ENCODE assay signal across 26 cellular contexts in genomic region chr3:158717576-158717975, GRCh38. TPM values are rescaled to one million over a fixed set of nuclear protein-coding genes. Genes with fewer than 3 reads are reported as not detected.
DNase-seq lines count a peak whose midpoint lies in the region; ATAC-seq, FAIRE-seq and TF ChIP-seq lines count a peak whose summit lies in the region.
"Had no signal": no experiment of that assay in that cellular context is flagged by ENCODE, and none has a peak within 500 bp of the region (broad histone marks: within the 10 kb centered on the region; RNA-seq: fewer than 3 reads in every experiment).

No MANE protein-coding gene starts in this region.

- H3K4me3 ChIP-seq in mammary epithelial cell (replicated peaks in 1 of 3; ENCODE audit: insufficient read depth in 1 of 3, low read depth in 2 of 3, low read length in 3 of 3) (no peak overlapping the region), K562 (no peak overlapping the region), muscle layer of duodenum (ENCODE audit: low read depth in 1 of 2, low read length in 2 of 2) (no peak overlapping the region), vagina (no peak overlapping the region), esophagus squamous epithelium (no peak overlapping the region), HAP-1 (no peak overlapping the region)
- H3K4me3 ChIP-seq: left lung, testis had no signal

- TF ChIP-seq CTCF in MCF 10A (IDR thresholded peaks at IDR 0.05; ENCODE audit: unreplicated experiment) (no peak), mammary epithelial cell (conservative IDR thresholded peaks at IDR 0.05 in 1 of 2, IDR thresholded peaks at IDR 0.05 in 1 of 2; ENCODE audit: extremely low read depth in 1 of 2, insufficient read depth in 1 of 2, low read depth in 1 of 2, low read length in 2 of 2) (no peak), K562 (IDR thresholded peaks at IDR 0.05 in 2 of 3, conservative IDR thresholded peaks at IDR 0.05 in 1 of 3; ENCODE audit: insufficient read depth in 2 of 3, low read depth in 1 of 3, low read length in 3 of 3) (no peak), vagina (IDR thresholded peaks at IDR 0.05) (no peak), esophagus squamous epithelium (IDR thresholded peaks at IDR 0.05) (no peak)

- H3K9ac ChIP-seq in mammary epithelial cell (ENCODE audit: insufficient read depth, low read length) = no peak overlapping the region
- H3K9ac ChIP-seq in K562 (ENCODE audit: insufficient read depth in 1 of 2, low read depth in 2 of 2, low read length in 2 of 2) = 0 out of 4 replicates have a peak overlapping the region, but pooled peaks of 1 of the 2 experiments have one; percentile 11

- POLR2A ChIA-PET in MCF 10A (lab: Yijun Ruan, JAX) = no interaction called here
- POLR2A ChIA-PET in K562 (lab: Yijun Ruan, JAX) = interaction anchor here (0.6 kb wide), 1 partner anchor 132 kb away, joined by 3 read pairs; no protein-coding TSS in a partner anchor

- TF ChIP-seq POLR2A in K562 (conservative IDR thresholded peaks at IDR 0.05) (no peak), vagina (IDR thresholded peaks at IDR 0.05) (no peak), esophagus squamous epithelium (IDR thresholded peaks at IDR 0.05) (no peak)

- in situ Hi-C loops in mammary epithelial cell (cut with MboI; ENCODE audit: low sequenced_read_pairs in 2 of 2) = no loop called here
- in situ Hi-C loops in K562 (cut with MboI) = no loop called here
- in situ Hi-C loops in HAP-1 (cut with MboI; ENCODE audit: low sequenced_read_pairs) = no loop called here

- H3K27me3 ChIP-seq in mammary epithelial cell (ENCODE audit: insufficient read depth, low read length) = no peaks in the 10 kb centered on the region
- H3K27me3 ChIP-seq in K562 (ENCODE audit: control insufficient read depth in 2 of 2, insufficient read depth in 2 of 2, low read length in 2 of 2) = no peaks in the 10 kb centered on the region
- no peaks in the 10 kb centered on the region for H3K27me3 ChIP-seq in muscle layer of duodenum (ENCODE audit: low read depth, low read length)
- no peaks in the 10 kb centered on the region for H3K27me3 ChIP-seq in vagina
- no peaks in the 10 kb centered on the region for H3K27me3 ChIP-seq in esophagus squamous epithelium
- H3K27me3 ChIP-seq in HAP-1 (ENCODE audit: low read depth) = no peaks in the 10 kb centered on the region
- H3K27me3 ChIP-seq: foreskin keratinocyte, left lung, testis had no signal

- peaks cover 22% of the 10 kb centered on the region for H3K4me1 Mint-ChIP-seq in MCF 10A (ENCODE audit: insufficient read depth, unreplicated experiment)

- TF ChIP-seq RAD21 in K562 (CRISPR knock-in tag; conservative IDR thresholded peaks at IDR 0.05 in 1 of 2, IDR thresholded peaks at IDR 0.05 in 1 of 2) = no peak

- H3K36me3 Mint-ChIP-seq in MCF 10A (ENCODE audit: insufficient read depth, unreplicated experiment) = no peaks in the 10 kb centered on the region

- H3K4me3 Mint-ChIP-seq in MCF 10A (ENCODE audit: unreplicated experiment) = no peak overlapping the region
- H3K4me3 Mint-ChIP-seq: activated naive CD4-positive, alpha-beta T cell treated with anti-CD3 and anti-CD28 coated beads for 36 hours; activated T-cell treated with anti-CD3 and anti-CD28 coated beads, Interleukin-2, amount 50 U/mL, for 24 hours; immature natural killer cell; stimulated activated naive B cell treated with anti-CD40 and anti-IgM and Interleukin-4, amounts not matched to agents 10 μg/mL and 1 μg/mL and 100 μg/mL, for 72 hours; T-cell had no signal

- peaks cover 18% of the 10 kb centered on the region for H3K4me1 ChIP-seq in mammary epithelial cell (ENCODE audit: insufficient read depth, low read length)
- H3K4me1 ChIP-seq in K562 (replicated peaks in 1 of 2; ENCODE audit: control insufficient read depth in 2 of 2, insufficient read depth in 2 of 2, low read length in 2 of 2) = peaks cover 16 to 23% of the 10 kb centered on the region in 2 experiments; a peak in 4 of 5 replicates
- H3K4me1 ChIP-seq in muscle layer of duodenum (ENCODE audit: control insufficient read depth in 1 of 2, insufficient read depth in 2 of 2, low read length in 2 of 2) = peaks cover 0 to 11% of the 10 kb centered on the region in 2 donors
- peaks cover 40% of the 10 kb centered on the region for H3K4me1 ChIP-seq in vagina
- H3K4me1 ChIP-seq in esophagus squamous epithelium = peaks cover 0 to 25% (median 12%) of the 10 kb centered on the region in 3 donors
- peaks cover 12% of the 10 kb centered on the region for H3K4me1 ChIP-seq in HAP-1
- H3K4me1 ChIP-seq: testis had no signal

- H3K27ac ChIP-seq in mammary epithelial cell (ENCODE audit: insufficient read depth, low read depth, low read length) (no peak overlapping the region), K562 (ENCODE audit: extremely low read depth, low read depth, low read length) (peak overlapping the region; percentile 26; the same call in 2 of the 3 replicates), muscle layer of duodenum (ENCODE audit: low read length) (peak overlapping the region; percentile 36), vagina (peak overlapping the region; percentile 83), esophagus squamous epithelium (no peak overlapping the region)
- H3K27ac ChIP-seq: 22Rv1, foreskin keratinocyte, left lung, testis had no signal

- H3K9me1 ChIP-seq in K562 (ENCODE audit: control insufficient read depth, insufficient read depth, low read length) = no peaks in the 10 kb centered on the region

- WGBS in mammary epithelial cell (ENCODE audit: low coverage, missing lambda C conversion rate) = 100% methylated on average over 2 of the region's 2 CpGs
- WGBS in K562 (ENCODE audit: insufficient coverage, low coverage, missing lambda C conversion rate) = 94% methylated on average over 2 of the region's 2 CpGs
- 83 to 100% methylated on average over 2 of the region's 2 CpGs for WGBS in esophagus squamous epithelium, 2 donors

- H4K20me1 ChIP-seq in mammary epithelial cell (ENCODE audit: insufficient read depth, low read length) (no peaks in the 10 kb centered on the region), K562 (replicated peaks; ENCODE audit: control insufficient read depth, insufficient read depth, low read length) (no peaks in the 10 kb centered on the region)

- no peaks in the 10 kb centered on the region for H3K79me2 ChIP-seq in mammary epithelial cell (ENCODE audit: insufficient read depth, low read length)
- no peaks in the 10 kb centered on the region; the same call in 2 of the 3 replicates for H3K79me2 ChIP-seq in K562 (ENCODE audit: control insufficient read depth, insufficient read depth, low read length)

- no peak for FAIRE-seq in K562 (lab: Jason Lieb, UNC)
- FAIRE-seq: small intestine had no signal

- BruUV-seq in MCF 10A (replicated peaks; lab: Mats Ljungman, UMichigan) (no TSS peak), mammary epithelial cell (replicated peaks; lab: Mats Ljungman, UMichigan) (no TSS peak), K562 (replicated peaks; lab: Mats Ljungman, UMichigan) (no TSS peak)

- ATAC-seq in K562 (peak; percentile 15; the same call in 1 of the 3 replicates), GM21619 (IDR thresholded peaks at IDR 0.05; ENCODE audit: unreplicated experiment) (no peak)
- ATAC-seq: stimulated activated naive B cell treated with anti-CD40 and anti-IgM and Interleukin-4, amounts not matched to agents 10 μg/mL and 1 μg/mL and 100 μg/mL, for 72 hours; T-cell had no signal

- dilution Hi-C loops in mammary epithelial cell (cut with HindIII; ENCODE audit: low sequenced_read_pairs) = no loop called here

- H2AFZ ChIP-seq in mammary epithelial cell (ENCODE audit: low read depth, low read length) (no peak overlapping the region), K562 (ENCODE audit: low read depth, low read length) (no peak overlapping the region)

- no peak overlapping the region for H3K4me2 ChIP-seq in mammary epithelial cell (ENCODE audit: insufficient read depth, low read depth, low read length)
- H3K4me2 ChIP-seq in K562 (ENCODE audit: insufficient read depth, low read length) = peak overlapping the region; percentile 7; the same call in 1 of the 2 replicates

- no peak for TF ChIP-seq EP300 in K562 (IDR thresholded peaks at IDR 0.05; ENCODE audit: low read length)

- H3K9me3 Mint-ChIP-seq in MCF 10A (ENCODE audit: unreplicated experiment) = no peaks in the 10 kb centered on the region
- H3K9me3 Mint-ChIP-seq: activated naive CD4-positive, alpha-beta T cell treated with anti-CD3 and anti-CD28 coated beads for 36 hours; activated T-cell treated with anti-CD3 and anti-CD28 coated beads, Interleukin-2, amount 50 U/mL, for 24 hours; immature natural killer cell; T-cell had no signal

- no peaks in the 10 kb centered on the region for H3K9me3 ChIP-seq in mammary epithelial cell (replicated peaks; ENCODE audit: insufficient read depth, low read length)
- H3K9me3 ChIP-seq in K562 (replicated peaks; ENCODE audit: control insufficient read depth, insufficient read depth, low read depth, low read length) = no peaks in the 10 kb centered on the region
- no peaks in the 10 kb centered on the region for H3K9me3 ChIP-seq in muscle layer of duodenum (ENCODE audit: control insufficient read depth in 1 of 2, low read length in 2 of 2)
- H3K9me3 ChIP-seq in vagina = no peaks in the 10 kb centered on the region
- no peaks in the 10 kb centered on the region for H3K9me3 ChIP-seq in esophagus squamous epithelium
- no peaks in the 10 kb centered on the region for H3K9me3 ChIP-seq in HAP-1
- H3K9me3 ChIP-seq: left lung, testis had no signal

- peak overlapping the region; percentile 87 for H3K27ac Mint-ChIP-seq in MCF 10A (ENCODE audit: low read depth, unreplicated experiment)
- H3K27ac Mint-ChIP-seq: activated naive CD4-positive, alpha-beta T cell treated with anti-CD3 and anti-CD28 coated beads for 36 hours; activated T-cell treated with anti-CD3 and anti-CD28 coated beads, Interleukin-2, amount 50 U/mL, for 24 hours; stimulated activated naive B cell treated with anti-CD40 and anti-IgM and Interleukin-4, amounts not matched to agents 10 μg/mL and 1 μg/mL and 100 μg/mL, for 72 hours had no signal

- H3K36me3 ChIP-seq in mammary epithelial cell (ENCODE audit: insufficient read depth, low read length) (peaks cover 3% of the 10 kb centered on the region), K562 (ENCODE audit: control insufficient read depth, insufficient read depth, low read length) (peaks cover 33% of the 10 kb centered on the region), muscle layer of duodenum (ENCODE audit: control insufficient read depth in 1 of 2, insufficient read depth in 2 of 2, low read length in 2 of 2) (peaks cover 5 to 7% of the 10 kb centered on the region in 2 donors), vagina (no peaks in the 10 kb centered on the region), esophagus squamous epithelium (no peaks in the 10 kb centered on the region), HAP-1 (replicated peaks) (no peaks in the 10 kb centered on the region; the same call in 1 of the 2 replicates)
- H3K36me3 ChIP-seq: left lung had no signal

- CTCF ChIA-PET in MCF 10A (lab: Yijun Ruan, JAX) (interaction anchor here (0.7 to 9.9 kb wide), 4 partner anchors 10 to 77 kb away, joined by 3 to 79 read pairs (median 4); no protein-coding TSS in a partner anchor), mammary epithelial cell (lab: Charles Lee; ENCODE audit: low non-redundant PET) (no interaction called here), K562 (lab: Yijun Ruan, JAX; ENCODE audit: low intra/inter-chr PET ratio) (interaction anchor here (0.6 kb wide), 1 partner anchor 10 kb away, joined by 4 read pairs; no protein-coding TSS in a partner anchor)

- intact Hi-C loops in MCF 10A (cut with micrococcal nuclease) (no loop called here), mammary epithelial cell (cut with micrococcal nuclease) (no loop called here), K562 (cut with micrococcal nuclease) (no loop called here), vagina (cut with DNase I) (no loop called here), esophagus squamous epithelium (cut with DNase I) (no loop called here)

- no peaks in the 10 kb centered on the region for H3K27me3 Mint-ChIP-seq in MCF 10A (ENCODE audit: insufficient read depth, unreplicated experiment)
- H3K27me3 Mint-ChIP-seq: activated T-cell treated with anti-CD3 and anti-CD28 coated beads, Interleukin-2, amount 50 U/mL, for 24 hours; stimulated activated naive B cell treated with anti-CD40 and anti-IgM and Interleukin-4, amounts not matched to agents 10 μg/mL and 1 μg/mL and 100 μg/mL, for 72 hours; T-cell had no signal

- DNase-seq in MCF 10A (ENCODE audit: unreplicated experiment) (no peak), mammary epithelial cell (no peak), K562 (ENCODE audit: extremely low read depth in 1 of 4, low spot score in 3 of 4) (no peak), vagina (ENCODE audit: extremely low spot score in 2 of 2) (no peak), esophagus squamous epithelium (lab: John Stamatoyannopoulos, UW) (no peak), HAP-1 (ENCODE audit: low spot score in 2 of 2) (no peak)
- DNase-seq: activated naive CD4-positive, alpha-beta T cell treated with anti-CD3 and anti-CD28 coated beads for 36 hours; activated T-cell treated with anti-CD3 and anti-CD28 coated beads, Interleukin-2, amount 50 U/mL, for 24 hours; AML-193; amygdala; DMS79 treated with DMSO at 0.1 percent for 48 hours; effector CD8-positive, alpha-beta T cell; GOT3; immature natural killer cell; left lung; MM.1S; NCI-H1417 treated with DMSO at 0.1 percent for 48 hours; NCI-H524 treated with DMSO at 0.1 percent for 48 hours; small intestine; stimulated activated naive B cell treated with anti-CD40 and anti-IgM and Interleukin-4, amounts not matched to agents 10 μg/mL and 1 μg/mL and 100 μg/mL, for 72 hours; T-cell; testis had no signal

RNA-seq across cellular contexts. Expression of gene RARRES1, which starts 14.7 kb away (rescaled TPM):
- total RNA-seq in MCF 10A (2022) = not detected in 2 replicates
- 10 to 100 TPM in 1 of 2 donors, under 1 TPM in 1; 0.52 to 24.3 TPM for total RNA-seq in mammary epithelial cell
- 0.67 TPM for polyA plus RNA-seq in mammary epithelial cell
- polyA minus RNA-seq in mammary epithelial cell = not detected
- total RNA-seq in K562 (2011; cell fraction: chromatin; rRNA removed; ENCODE audit: low replicate concordance) = not detected in 2 replicates
- not detected in 2 replicates for total RNA-seq in K562 (2011; cell fraction: nucleolus; rRNA removed)
- not detected in 2 replicates for total RNA-seq in K562 (2011; cell fraction: nucleoplasm; rRNA removed)
- total RNA-seq in K562 (2014; rRNA removed) = not detected in 2 replicates
- total RNA-seq in K562 (2014; rRNA removed; fragmentation: Illumina TruSeq; extraction: Trizol) = not detected in 2 replicates
- not detected in 2 replicates for total RNA-seq in K562 (2015; rRNA removed; fragmentation: Illumina TruSeq; extraction: Trizol)
- not detected in 2 replicates for total RNA-seq in K562 (2021)
- not detected in 2 replicates for polyA plus RNA-seq in K562 (2011; rRNA removed)
- polyA plus RNA-seq in K562 (2011; cell fraction: cytosol; rRNA removed) = not detected in 2 replicates
- not detected in 2 replicates for polyA plus RNA-seq in K562 (2011; cell fraction: nucleus; rRNA removed)
- not detected in 2 replicates for polyA plus RNA-seq in K562 (2012)
- polyA plus RNA-seq in K562 (2014; fragmentation: Illumina TruSeq; extraction: Trizol) = not detected in 2 replicates
- polyA plus RNA-seq in K562 (2014; fragmentation: Nextera tagmentation; extraction: Ambion mirVana) = not detected
- polyA plus RNA-seq in K562 (2014; rRNA removed) = not detected in 2 replicates
- not detected in 2 replicates for polyA minus RNA-seq in K562 (2011; rRNA and poly(A)+ RNA removed)
- not detected in 2 replicates for polyA minus RNA-seq in K562 (2011; cell fraction: cytosol; rRNA and poly(A)+ RNA removed)
- polyA minus RNA-seq in K562 (2011; cell fraction: nucleus; rRNA and poly(A)+ RNA removed) = not detected in 2 replicates
- total RNA-seq in vagina = 742 TPM
- 10 to 100 TPM in 1 of 4 donors, 1 to 10 TPM in 3; 1.4 to 53.3 (median 6.4) TPM for total RNA-seq in esophagus squamous epithelium
- total RNA-seq: activated naive CD4-positive, alpha-beta T cell treated with anti-CD3 and anti-CD28 coated beads for 36 hours; foreskin keratinocyte; T-cell had no signal
- polyA plus RNA-seq: immature natural killer cell had no signal

RNA-seq across cellular contexts. Expression of gene LXN, which starts 45.1 kb away (rescaled TPM):
- total RNA-seq in MCF 10A (2022) (3.4 and 4.4 TPM in 2 replicates), mammary epithelial cell (1 to 10 TPM; 6.4 to 9.2 TPM), K562 (2014; rRNA removed) (not detected in 2 replicates), K562 (2014; rRNA removed; fragmentation: Illumina TruSeq; extraction: Trizol) (not detected in 2 replicates), K562 (2015; rRNA removed; fragmentation: Illumina TruSeq; extraction: Trizol) (not detected in 2 replicates), K562 (2021) (0.13 and 0.34 TPM in 2 replicates), vagina (22.6 TPM), esophagus squamous epithelium (10 to 100 TPM in 2 of 4 donors, 1 to 10 TPM in 2; 4.7 to 11.1 (median 9.6) TPM)
- polyA plus RNA-seq in mammary epithelial cell (6.8 TPM), K562 (2011; rRNA removed) (not detected in 2 replicates), K562 (2014; fragmentation: Illumina TruSeq; extraction: Trizol) (not detected in 2 replicates), K562 (2014; fragmentation: Nextera tagmentation; extraction: Ambion mirVana) (under 1 TPM in 1 of 2 experiments, not detected in 1; 0.08 TPM), K562 (2014; rRNA removed) (not detected in 2 replicates)
- polyA minus RNA-seq in mammary epithelial cell = 2.0 TPM
- not detected in 2 replicates for total RNA-seq in K562 (2011; cell fraction: chromatin; rRNA removed; ENCODE audit: low replicate concordance)
- not detected in 2 replicates for total RNA-seq in K562 (2011; cell fraction: nucleolus; rRNA removed)
- total RNA-seq in K562 (2011; cell fraction: nucleoplasm; rRNA removed) = not detected in 2 replicates
- not detected in 2 replicates for polyA plus RNA-seq in K562 (2011; cell fraction: cytosol; rRNA removed)
- not detected in 2 replicates for polyA plus RNA-seq in K562 (2011; cell fraction: nucleus; rRNA removed)
- polyA plus RNA-seq in K562 (2012) = not detected in 2 replicates
- not detected in 2 replicates for polyA minus RNA-seq in K562 (2011; rRNA and poly(A)+ RNA removed)
- polyA minus RNA-seq in K562 (2011; cell fraction: cytosol; rRNA and poly(A)+ RNA removed) = not detected in 2 replicates
- polyA minus RNA-seq in K562 (2011; cell fraction: nucleus; rRNA and poly(A)+ RNA removed) = not detected in 2 replicates

Comparison
In these comparisons a context has a peak if more than half of its experiments do, and no peak if none do; other contexts are left out.
1. H3K27ac ChIP-seq: peak in K562 (single experiment), muscle layer of duodenum (single experiment) and vagina (single experiment); none in mammary epithelial cell (single experiment) and esophagus squamous epithelium (0 of 4).
2. RNA of gene RARRES1, which starts 14.7 kb away (total RNA-seq): 742 TPM in vagina (single experiment); 0.52 to 24.3 TPM in mammary epithelial cell, 1.4 to 53.3 TPM in esophagus squamous epithelium, not detected in MCF 10A and not detected in K562; every median in the first group is over 10 times any median in the second.